Comparison of ENCODE assay signal across 9 cellular contexts in the genomic region with DNA sequence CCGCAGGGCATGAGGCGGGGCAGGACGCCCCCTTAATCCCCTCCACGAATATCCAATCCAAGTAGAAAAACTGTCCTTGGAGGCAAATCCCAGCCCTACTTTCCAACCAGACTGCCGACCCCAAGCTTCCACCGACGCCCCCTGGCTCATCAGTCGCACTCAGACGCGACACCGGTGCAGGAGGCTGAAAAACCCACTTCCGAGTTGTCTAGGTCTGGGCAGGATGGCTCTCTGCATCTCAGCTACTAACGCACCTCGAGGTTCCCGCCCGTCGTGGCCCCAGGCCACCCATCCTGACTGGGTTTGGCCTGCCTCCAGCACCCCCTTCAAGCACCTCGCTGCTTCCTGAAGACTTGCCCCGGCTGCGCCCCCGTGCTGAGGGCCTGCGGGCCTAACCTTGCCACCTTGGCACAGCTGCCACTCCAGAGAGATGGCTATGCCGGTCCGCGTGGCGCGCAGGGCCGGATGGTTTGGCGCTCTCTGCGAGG. TPM values are rescaled to one million over a fixed set of nuclear protein-coding genes. Genes with fewer than 3 reads are reported as not detected.
DNase-seq lines count a peak whose midpoint lies in the region; ATAC-seq and TF ChIP-seq lines count a peak whose summit lies in the region.
"Had no signal": no experiment of that assay in that cellular context is flagged by ENCODE, and none has a peak within 500 bp of the region (broad histone marks: within the 10 kb centered on the region; RNA-seq: fewer than 3 reads in every experiment).

No MANE protein-coding gene starts in this region.

- intact Hi-C loops in mammary epithelial cell (cut with micrococcal nuclease), result no loop called here
- intact Hi-C loops in lower lobe of right lung (cut with DNase I), result no loop called here

- ATAC-seq in lower lobe of right lung (peak; percentile 9 to 25), GM19023 (IDR thresholded peaks at IDR 0.05; ENCODE audit: unreplicated experiment) (no peak), HG02623 (IDR thresholded peaks at IDR 0.05; ENCODE audit: unreplicated experiment) (no peak)

- H3K27ac ChIP-seq in mammary epithelial cell (ENCODE audit: insufficient read depth, low read depth, low read length) (no peak overlapping the region), lower lobe of right lung (no peak overlapping the region), substantia nigra (ENCODE audit: low read depth, low read length, poor library complexity, severe bottlenecking) (peak overlapping the region; percentile 2)

- CTCF ChIA-PET in mammary epithelial cell (lab: Charles Lee; ENCODE audit: low non-redundant PET), result interaction anchor here (0.6 kb wide), 1 partner anchor 15 kb away, joined by 3 read pairs; no protein-coding TSS in a partner anchor

- in situ Hi-C loops in mammary epithelial cell (cut with MboI; ENCODE audit: low sequenced_read_pairs in 2 of 2), result no loop called here

- H2AFZ ChIP-seq in mammary epithelial cell (ENCODE audit: low read depth, low read length), result peak overlapping the region; percentile 63

- H3K4me1 ChIP-seq in NT2/D1 (ENCODE audit: insufficient read depth, insufficient read length) (peaks cover 14% of the 10 kb centered on the region), mammary epithelial cell (ENCODE audit: insufficient read depth, low read length) (peaks cover 13% of the 10 kb centered on the region), lower lobe of right lung (peaks cover 15% of the 10 kb centered on the region)

- H3K9ac ChIP-seq in NT2/D1 (ENCODE audit: insufficient read length, low read depth), result peak overlapping the region; percentile 85
- H3K9ac ChIP-seq in mammary epithelial cell (ENCODE audit: insufficient read depth, low read length), result no peak overlapping the region

- H3K9me3 ChIP-seq in NT2/D1 (ENCODE audit: insufficient read depth, low read length), result no peaks in the 10 kb centered on the region
- no peaks in the 10 kb centered on the region for H3K9me3 ChIP-seq in mammary epithelial cell (replicated peaks; ENCODE audit: insufficient read depth, low read length)
- no peaks in the 10 kb centered on the region for H3K9me3 ChIP-seq in lower lobe of right lung

- no TSS peak for BruUV-seq in mammary epithelial cell (replicated peaks; lab: Mats Ljungman, UMichigan)

- TF ChIP-seq CTCF in mammary epithelial cell (conservative IDR thresholded peaks at IDR 0.05 in 1 of 2, IDR thresholded peaks at IDR 0.05 in 1 of 2; ENCODE audit: extremely low read depth in 1 of 2, insufficient read depth in 1 of 2, low read depth in 1 of 2, low read length in 2 of 2) (no peak), lower lobe of right lung (IDR thresholded peaks at IDR 0.05) (no peak)

- H3K36me3 ChIP-seq in NT2/D1 (ENCODE audit: insufficient read depth, insufficient read length, low read length), result peaks cover 12% of the 10 kb centered on the region
- no peaks in the 10 kb centered on the region for H3K36me3 ChIP-seq in mammary epithelial cell (ENCODE audit: insufficient read depth, low read length)
- H3K36me3 ChIP-seq in lower lobe of right lung, result no peaks in the 10 kb centered on the region

- no peaks in the 10 kb centered on the region for H4K20me1 ChIP-seq in mammary epithelial cell (ENCODE audit: insufficient read depth, low read length)

- no peak for DNase-seq in NT2/D1 (ENCODE audit: low read depth, low spot score)
- DNase-seq in mammary epithelial cell, result no peak
- peak; percentile 57 for DNase-seq in lower lobe of right lung
- peak in 10 of 49 donors; percentile 21 to 57 (median 30) for DNase-seq in substantia nigra (lab: John Stamatoyannopoulos, UW)
- DNase-seq in SKM-1 treated with dmso at 0.1 percent for 144 hours (lab: John Stamatoyannopoulos, UW; ENCODE audit: unreplicated experiment), result no peak
- DNase-seq: activated B cell treated with CpG ODN at 0.5 μM for 24 hours had no signal

- H3K79me2 ChIP-seq in mammary epithelial cell (ENCODE audit: insufficient read depth, low read length), result no peaks in the 10 kb centered on the region

- H3K4me2 ChIP-seq in mammary epithelial cell (ENCODE audit: insufficient read depth, low read depth, low read length), result peak overlapping the region; percentile 92

- dilution Hi-C loops in mammary epithelial cell (cut with HindIII; ENCODE audit: low sequenced_read_pairs), result no loop called here

- H3K27me3 ChIP-seq in NT2/D1 (ENCODE audit: insufficient read depth, insufficient read length) (peaks cover 27% of the 10 kb centered on the region), mammary epithelial cell (ENCODE audit: insufficient read depth, low read length) (peaks cover 28% of the 10 kb centered on the region), lower lobe of right lung (ENCODE audit: low read depth) (peaks cover 39% of the 10 kb centered on the region)

- H3K4me3 ChIP-seq in NT2/D1 (ENCODE audit: insufficient read length, low read depth), result peak overlapping the region; percentile 37
- peak overlapping the region in 2 of 3 experiments; percentile 6 for H3K4me3 ChIP-seq in mammary epithelial cell (replicated peaks in 1 of 3; ENCODE audit: insufficient read depth in 1 of 3, low read depth in 2 of 3, low read length in 3 of 3)
- H3K4me3 ChIP-seq in lower lobe of right lung, result peak overlapping the region; percentile 65

- 34% methylated on average over 15 of the region's 30 CpGs for WGBS in mammary epithelial cell (ENCODE audit: low coverage, missing lambda C conversion rate)

RNA-seq across cellular contexts. Expression of a gene that starts 15.5 kb away (rescaled TPM):
- total RNA-seq in mammary epithelial cell, result under 1 TPM; 0.64 to 0.83 TPM
- 0.14 TPM for polyA plus RNA-seq in mammary epithelial cell
- not detected for polyA minus RNA-seq in mammary epithelial cell
- 9.7 TPM for total RNA-seq in lower lobe of right lung
- total RNA-seq: activated B cell treated with CpG ODN at 0.5 μM for 24 hours, HT-29 had no signal

Comparison
In these comparisons a context has a peak if more than half of its experiments do, and no peak if none do; other contexts are left out.
1. H3K4me3 ChIP-seq: peak in every context shown above with its lines; median percentile 65 in lower lobe of right lung; 37 in NT2/D1; 6 in mammary epithelial cell.
2. ATAC-seq: peak in lower lobe of right lung (2 of 2); none in GM19023 (single experiment) and HG02623 (single experiment).